Comparison of ENCODE assay signal across 11 cellular contexts in the genomic region with DNA sequence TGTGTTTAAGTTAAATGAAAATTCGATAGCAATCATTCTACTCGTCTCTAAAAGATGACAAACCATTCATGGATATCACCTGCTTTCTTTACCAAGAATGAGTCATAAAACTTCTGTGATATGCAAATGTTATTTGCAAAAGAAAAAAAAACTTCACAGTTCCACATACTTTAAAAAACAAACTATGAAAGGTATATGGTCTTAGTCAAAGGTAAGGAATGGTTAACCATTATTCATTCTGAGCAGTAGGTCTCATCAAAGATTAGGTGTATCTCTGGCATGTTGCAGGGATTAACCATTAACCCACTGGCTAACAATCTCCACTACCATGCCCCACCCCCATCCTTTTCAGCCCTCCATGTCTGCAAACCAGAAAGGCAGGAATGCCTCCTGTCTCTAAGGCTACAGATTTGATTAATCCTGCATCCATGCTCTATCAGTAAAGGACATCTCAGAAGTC. TPM values are rescaled to one million over a fixed set of nuclear protein-coding genes. Genes with fewer than 3 reads are reported as not detected.
A peak's percentile ranks its signal among the peaks of the same experiment; 100 is the strongest.
DNase-seq lines count a peak whose midpoint lies in the region; ATAC-seq and TF ChIP-seq lines count a peak whose summit lies in the region.
"Had no signal": no experiment of that assay in that cellular context is flagged by ENCODE, and none has a peak within 500 bp of the region (broad histone marks: within the 10 kb centered on the region; RNA-seq: fewer than 3 reads in every experiment).

No MANE protein-coding gene starts in this region.

- intact Hi-C loops in ascending aorta (cut with DNase I), result no loop called here

- H3K27me3 ChIP-seq in ascending aorta, result no peaks in the 10 kb centered on the region

- ATAC-seq in GM18868 (IDR thresholded peaks at IDR 0.05; ENCODE audit: unreplicated experiment) (peak; percentile 67), HG02588 (IDR thresholded peaks at IDR 0.05; ENCODE audit: unreplicated experiment) (peak; percentile 69), left lobe of liver (peak; percentile 47)
- ATAC-seq: K562 had no signal

- no peak for TF ChIP-seq CTCF in ascending aorta (IDR thresholded peaks at IDR 0.05)

- DNase-seq in NCI-H226, result peak; percentile 59
- no peak for DNase-seq in left lobe of liver (ENCODE audit: low spot score)
- DNase-seq in DMS153 treated with DMSO at 0.1 percent for 48 hours (lab: John Stamatoyannopoulos, UW; ENCODE audit: unreplicated experiment), result no peak
- no peak for DNase-seq in activated effector memory CD4-positive, alpha-beta T cell treated with Interleukin-2 at 50 U/mL for 16 hours
- DNase-seq in effector CD8-positive, alpha-beta T cell (lab: John Stamatoyannopoulos, UW), result no peak
- no peak for DNase-seq in ascending aorta (ENCODE audit: low spot score in 2 of 2)
- DNase-seq: anterior cingulate cortex; stimulated activated CD4-positive, alpha-beta T cell treated with anti-CD3 and anti-CD28 coated beads, Interleukin-12 subunit alpha, Interleukin-12 subunit beta, amount 100 ng/mL, for 4 hours had no signal

- H3K27ac ChIP-seq in ascending aorta, result no peak overlapping the region

- no peaks in the 10 kb centered on the region for H3K36me3 ChIP-seq in ascending aorta

- H3K4me3 ChIP-seq in ascending aorta, result no peak overlapping the region
- H3K4me3 ChIP-seq: K562 had no signal

- no peaks in the 10 kb centered on the region for H3K9me3 ChIP-seq in ascending aorta

- H3K4me1 ChIP-seq in ascending aorta, result no peaks in the 10 kb centered on the region

RNA-seq across cellular contexts. Expression of a gene that starts 44.4 kb away (rescaled TPM):
- total RNA-seq in left lobe of liver (3.2 TPM), ascending aorta (27.2 TPM)
